In genomic region chr2:1223791-1224190, GRCh38 we compare ENCODE assay signal across 26 cellular contexts.
"Had no signal": no experiment of that assay in that cellular context is flagged by ENCODE, and none has a peak within 500 bp of the region (broad histone marks: within the 10 kb centered on the region; RNA-seq: fewer than 3 reads in every experiment).

No MANE protein-coding gene starts in this region.

- FAIRE-seq: frontal cortex had no signal

- H3K4me1 Mint-ChIP-seq: immature natural killer cell, mesothelial cell of epicardium had no signal

- H3K27ac ChIP-seq: colonic mucosa, dorsolateral prefrontal cortex, epithelial cell of prostate, foreskin keratinocyte, gastroesophageal sphincter, heart left ventricle, hepatocyte, left lung, lower lobe of right lung had no signal

- H3K36me3 Mint-ChIP-seq: immature natural killer cell, mesothelial cell of epicardium had no signal

- H3K4me3 Mint-ChIP-seq: dendritic cell treated with granulocyte-macrophage colony-stimulating factor and Interleukin-4, amounts not matched to agents 40 ng/mL and 50 ng/mL, for 4 days; immature natural killer cell; mesothelial cell of epicardium; naive B cell; naive thymus-derived CD8-positive, alpha-beta T cell had no signal

- H3K27ac Mint-ChIP-seq: dendritic cell treated with granulocyte-macrophage colony-stimulating factor and Interleukin-4, amounts not matched to agents 40 ng/mL and 50 ng/mL, for 4 days; immature natural killer cell; mesothelial cell of epicardium had no signal

- DNase-seq: colonic mucosa; cortex of kidney; dorsolateral prefrontal cortex; effector CD4-positive, alpha-beta T cell; effector memory CD4-positive, alpha-beta T cell; erythroblast; foreskin keratinocyte; heart left ventricle; hypothalamus; immature natural killer cell; islet precursor cell; left cardiac atrium; left lung; left ventricle myocardium superior; lower lobe of right lung; mesenchymal stem cell; mucosa of descending colon; naive B cell; naive thymus-derived CD8-positive, alpha-beta T cell had no signal

- H3K27me3 Mint-ChIP-seq: dendritic cell treated with granulocyte-macrophage colony-stimulating factor and Interleukin-4, amounts not matched to agents 40 ng/mL and 50 ng/mL, for 4 days; naive thymus-derived CD8-positive, alpha-beta T cell had no signal

- ATAC-seq: esophagus mucosa; foreskin keratinocyte; gastroesophageal sphincter; left cardiac atrium; left lung; left ventricle myocardium superior; mucosa of descending colon; naive thymus-derived CD8-positive, alpha-beta T cell had no signal

- H3K4me3 ChIP-seq: colonic mucosa, dorsolateral prefrontal cortex, gastroesophageal sphincter, heart left ventricle, hepatocyte, left lung, lower lobe of right lung, mucosa of descending colon had no signal

- H3K27me3 ChIP-seq: colonic mucosa, foreskin keratinocyte, hepatocyte, left lung had no signal

- H3K36me3 ChIP-seq: colonic mucosa, gastroesophageal sphincter, heart left ventricle, left lung, lower lobe of right lung had no signal

- H3K4me1 ChIP-seq: colonic mucosa, foreskin keratinocyte had no signal

- H3K9me3 ChIP-seq: colonic mucosa, gastroesophageal sphincter, heart left ventricle, left lung, lower lobe of right lung, mucosa of descending colon had no signal
